In the genomic region with DNA sequence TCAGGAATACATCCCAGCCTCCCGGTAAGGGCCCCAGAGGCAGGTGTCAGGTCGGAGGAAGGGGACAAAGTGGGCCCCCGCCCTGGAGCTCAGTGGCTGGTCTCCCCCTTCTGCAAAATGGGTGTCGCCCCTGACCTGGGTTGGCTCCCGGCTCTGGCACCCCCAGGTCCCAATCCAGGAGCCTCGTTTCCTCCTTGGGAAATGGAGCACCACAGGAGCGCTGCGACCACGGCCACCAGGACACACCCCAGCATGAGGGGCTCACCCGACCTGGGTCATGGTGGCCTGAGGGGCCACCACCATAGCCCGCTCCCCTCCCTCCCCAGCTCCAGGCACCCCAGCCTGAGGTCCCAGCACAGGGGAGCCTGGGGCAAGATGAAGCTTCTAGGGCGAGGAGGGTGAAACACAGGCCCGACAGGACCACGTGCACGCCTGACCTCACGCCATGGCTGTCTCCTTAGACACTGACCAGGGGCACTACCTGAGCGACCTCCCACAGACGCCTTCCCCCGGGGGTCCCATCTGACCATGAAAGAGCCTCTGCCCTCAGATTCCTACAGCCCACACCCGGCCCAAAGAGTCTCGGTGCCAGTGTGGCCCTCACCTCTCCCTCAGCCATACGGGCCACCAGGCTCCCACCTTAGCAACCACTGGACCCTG, we compare ENCODE assay signal across 14 cellular contexts. TPM values are rescaled to one million over a fixed set of nuclear protein-coding genes. Genes with fewer than 3 reads are reported as not detected.
A peak's percentile ranks its signal among the peaks of the same experiment; 100 is the strongest.
DNase-seq lines count a peak whose midpoint lies in the region; ATAC-seq, FAIRE-seq and TF ChIP-seq lines count a peak whose summit lies in the region.
"Had no signal": no experiment of that assay in that cellular context is flagged by ENCODE, and none has a peak within 500 bp of the region (broad histone marks: within the 10 kb centered on the region; RNA-seq: fewer than 3 reads in every experiment).

No MANE protein-coding gene starts in this region.

- 84% methylated on average over 14 of the region's 22 CpGs for WGBS in A549 (ENCODE audit: missing lambda C conversion rate)
- whole genome bisulfite sequencing in gastroesophageal sphincter (ENCODE audit: low coverage in 1 of 2), 2 donors = 41% methylated on average over 4 of the region's 22 CpGs; no CpG with 5 or more reads in 1 of the 2 donors

- peak overlapping the region; percentile 78 for H3K27ac Mint-ChIP-seq in progenitor cell of endocrine pancreas
- no peak overlapping the region for H3K27ac Mint-ChIP-seq in CD8-positive, alpha-beta memory T cell
- H3K27ac Mint-ChIP-seq: activated naive CD4-positive, alpha-beta T cell treated with anti-CD3 and anti-CD28 coated beads for 36 hours had no signal

- no peaks in the 10 kb centered on the region for H3K27me3 Mint-ChIP-seq in progenitor cell of endocrine pancreas
- H3K27me3 Mint-ChIP-seq in CD8-positive, alpha-beta memory T cell = peaks cover 0 to 7% of the 10 kb centered on the region in 2 donors

- DNase-seq in A549 (ENCODE audit: low read depth in 1 of 2, low spot score in 1 of 2) = no peak
- DNase-seq in SJSA1 (ENCODE audit: low read depth in 1 of 2, low spot score in 2 of 2) = no peak
- DNase-seq in progenitor cell of endocrine pancreas (ENCODE audit: low spot score, unreplicated experiment) = no peak
- DNase-seq in CD8-positive, alpha-beta memory T cell = no peak
- no peak for DNase-seq in G401 (ENCODE audit: low spot score)
- DNase-seq in NCI-H1105 (lab: John Stamatoyannopoulos, UW) = no peak
- no peak for DNase-seq in GM12891 (ENCODE audit: insufficient read length, low spot score)
- DNase-seq: activated naive CD4-positive, alpha-beta T cell treated with anti-CD3 and anti-CD28 coated beads for 36 hours; DND-41; NCI-H1436 treated with DMSO at 0.1 percent for 48 hours; NCI-H748 treated with DMSO at 0.1 percent for 48 hours; stimulated activated CD4-positive, alpha-beta T cell treated with anti-CD3 and anti-CD28 coated beads, Interleukin-15, amount 100 ng/mL, for 24 hours had no signal

- H3K4me3 Mint-ChIP-seq in progenitor cell of endocrine pancreas (ENCODE audit: low read depth) = no peak overlapping the region
- no peak overlapping the region for H3K4me3 Mint-ChIP-seq in CD8-positive, alpha-beta memory T cell
- H3K4me3 Mint-ChIP-seq: activated naive CD4-positive, alpha-beta T cell treated with anti-CD3 and anti-CD28 coated beads for 36 hours had no signal

- H3K36me3 Mint-ChIP-seq in progenitor cell of endocrine pancreas (ENCODE audit: insufficient read depth) = peaks cover 6% of the 10 kb centered on the region
- H3K36me3 Mint-ChIP-seq in CD8-positive, alpha-beta memory T cell = no peaks in the 10 kb centered on the region

- in situ Hi-C loops in G401 (cut with HindIII; ENCODE audit: low sequenced_read_pairs) = no loop called here

- H3K4me1 ChIP-seq in A549 (peaks cover 41% of the 10 kb centered on the region), SJSA1 (replicated peaks) (peaks cover 44% of the 10 kb centered on the region), gastroesophageal sphincter (peaks cover 5 to 82% (median 44%) of the 10 kb centered on the region in 3 donors)
- no peaks in the 10 kb centered on the region for H3K4me1 ChIP-seq in CD8-positive, alpha-beta memory T cell (ENCODE audit: insufficient read depth, low read length)

- H3K27me3 ChIP-seq in SJSA1 (replicated peaks) (no peaks in the 10 kb centered on the region), gastroesophageal sphincter (no peaks in the 10 kb centered on the region)
- no peaks in the 10 kb centered on the region for H3K27me3 ChIP-seq in CD8-positive, alpha-beta memory T cell (ENCODE audit: insufficient read depth, low read length, poor library complexity, severe bottlenecking)

- ATAC-seq in A549 (no peak), gastroesophageal sphincter (no peak)

- CTCF ChIA-PET in A549 (lab: Yijun Ruan, JAX) = interaction anchor here (1.1 to 14.6 kb wide), 4 partner anchors 10 to 163 kb away, joined by 3 to 124 read pairs (median 64); no protein-coding TSS in a partner anchor
- CTCF ChIA-PET in CD8-positive, alpha-beta memory T cell (lab: Charles Lee) = no interaction called here

- TF ChIP-seq CTCF in A549 (IDR thresholded peaks at IDR 0.05) (no peak), gastroesophageal sphincter (IDR thresholded peaks at IDR 0.05) (no peak), progenitor cell of endocrine pancreas (IDR thresholded peaks at IDR 0.05; ENCODE audit: unreplicated experiment) (no peak)

- TF ChIP-seq RAD21 in A549 (conservative IDR thresholded peaks at IDR 0.05 in 1 of 2, IDR thresholded peaks at IDR 0.05 in 1 of 2) = no peak

- peaks cover 7% of the 10 kb centered on the region for H3K4me1 Mint-ChIP-seq in progenitor cell of endocrine pancreas (ENCODE audit: low read depth)
- peaks cover 4 to 7% (median 5%) of the 10 kb centered on the region in 3 donors for H3K4me1 Mint-ChIP-seq in CD8-positive, alpha-beta memory T cell

- FAIRE-seq in A549 (lab: Jason Lieb, UNC) = no peak
- no peak for FAIRE-seq in GM12891 (lab: Jason Lieb, UNC)

- POLR2A ChIA-PET in A549 (lab: Yijun Ruan, JAX) = interaction anchor here (0.9 kb wide), 1 partner anchor 11 kb away, joined by 3 read pairs; no protein-coding TSS in a partner anchor
- POLR2A ChIA-PET in CD8-positive, alpha-beta memory T cell (lab: Charles Lee) = interaction anchor here (1.0 kb wide), 1 partner anchor 141 kb away, joined by 3 read pairs; no protein-coding TSS in a partner anchor

- TF ChIP-seq POLR2A in A549 (IDR thresholded peaks at IDR 0.05; ENCODE audit: low read length) = no peak
- TF ChIP-seq POLR2A in gastroesophageal sphincter (IDR thresholded peaks at IDR 0.05) = no peak
- TF ChIP-seq POLR2A in GM12891 (IDR thresholded peaks at IDR 0.05; ENCODE audit: low read depth, low read length) = no peak

- no peaks in the 10 kb centered on the region for H3K9me3 ChIP-seq in A549
- H3K9me3 ChIP-seq in SJSA1 (replicated peaks) = no peaks in the 10 kb centered on the region
- H3K9me3 ChIP-seq in gastroesophageal sphincter = no peaks in the 10 kb centered on the region
- no peaks in the 10 kb centered on the region for H3K9me3 ChIP-seq in CD8-positive, alpha-beta memory T cell (ENCODE audit: low read length)

- H3K4me2 ChIP-seq in A549 = peak overlapping the region; percentile 41; the same call in 1 of the 3 replicates

- no peak overlapping the region for H3K4me3 ChIP-seq in A549
- no peak overlapping the region for H3K4me3 ChIP-seq in SJSA1
- no peak overlapping the region for H3K4me3 ChIP-seq in gastroesophageal sphincter
- H3K4me3 ChIP-seq in CD8-positive, alpha-beta memory T cell (ENCODE audit: low read length) = no peak overlapping the region

- peak overlapping the region; percentile 48 to 84; a peak in 4 of 6 replicates for H3K27ac ChIP-seq in A549
- H3K27ac ChIP-seq in SJSA1 = 0 out of 2 replicates have a peak overlapping the region, but pooled peaks have one; percentile 6
- H3K27ac ChIP-seq in gastroesophageal sphincter = peak overlapping the region; percentile 18 to 91 (median 86)
- H3K27ac ChIP-seq in CD8-positive, alpha-beta memory T cell (ENCODE audit: low read depth, low read length) = no peak overlapping the region

- TF ChIP-seq EP300 in A549 (IDR thresholded peaks at IDR 0.05) (no peak), gastroesophageal sphincter (IDR thresholded peaks at IDR 0.05) (no peak)

- peaks cover 99% of the 10 kb centered on the region for H3K36me3 ChIP-seq in SJSA1
- H3K36me3 ChIP-seq in gastroesophageal sphincter = peaks cover 0 to 51% of the 10 kb centered on the region in 2 donors
- no peaks in the 10 kb centered on the region for H3K36me3 ChIP-seq in CD8-positive, alpha-beta memory T cell (ENCODE audit: insufficient read depth, low read length)

- no peaks in the 10 kb centered on the region for H3K9me3 Mint-ChIP-seq in progenitor cell of endocrine pancreas (ENCODE audit: low read depth)
- no peaks in the 10 kb centered on the region for H3K9me3 Mint-ChIP-seq in CD8-positive, alpha-beta memory T cell
- H3K9me3 Mint-ChIP-seq: activated naive CD4-positive, alpha-beta T cell treated with anti-CD3 and anti-CD28 coated beads for 36 hours had no signal

RNA-seq across cellular contexts. Expression of a gene that starts 11.8 kb away (rescaled TPM):
- 8.3 and 10.2 TPM in 2 replicates for polyA plus RNA-seq in A549 (2011; rRNA removed)
- polyA plus RNA-seq in A549 (2012; cell fraction: cytosol; rRNA removed) = 35.4 and 50.7 TPM in 2 replicates
- 81.8 and 122 TPM in 2 replicates for polyA plus RNA-seq in A549 (2012; cell fraction: nucleus; rRNA removed)
- polyA plus RNA-seq in A549 (2017; fragmentation: RNase III; extraction: RNeasy Plus Mini Kit Qiagen cat#74134 plus additional on column Dnase treatment) = 34.2 to 35.9 TPM (median 35.8 TPM) in 3 replicates
- polyA minus RNA-seq in A549 (2011; rRNA and poly(A)+ RNA removed) = 12.3 and 12.9 TPM in 2 replicates
- 86.6 and 93.5 TPM in 2 replicates for total RNA-seq in SJSA1 (2014; rRNA removed; shearing (Covaris generic))
- total RNA-seq in gastroesophageal sphincter = 10 to 100 TPM; 34.6 to 63.7 (median 37.0) TPM
- total RNA-seq in progenitor cell of endocrine pancreas = 74.8 and 75.1 TPM in 2 replicates
- under 1 TPM; 0.88 to 0.95 TPM for total RNA-seq in CD8-positive, alpha-beta memory T cell
- polyA plus RNA-seq in CD8-positive, alpha-beta memory T cell = not detected
- 122 and 124 TPM in 2 replicates for total RNA-seq in G401 (2014; rRNA removed; shearing (Covaris generic))
- 13.4 TPM for polyA plus RNA-seq in GM12891 (2012; ENCODE audit: low read depth, missing spikeins)
- total RNA-seq: T-helper 1 cell treated with Interleukin-12 subunit alpha and Interleukin-12 subunit beta and Interleukin-4 antibody, amounts not matched to agents 30 ng/mL and 1 ng/mL, for 36 hours had no signal

RNA-seq across cellular contexts. Expression of a gene that starts 20.8 kb away (rescaled TPM):
- polyA plus RNA-seq in A549 (2011; rRNA removed) (not detected in 2 replicates), A549 (2017; fragmentation: RNase III; extraction: RNeasy Plus Mini Kit Qiagen cat#74134 plus additional on column Dnase treatment) (not detected in 3 replicates)
- polyA plus RNA-seq in A549 (2012; cell fraction: cytosol; rRNA removed) = not detected in 2 replicates
- 0.06 TPM in 1 of 2 replicates, not detected in the other for polyA plus RNA-seq in A549 (2012; cell fraction: nucleus; rRNA removed)
- not detected in 2 replicates for polyA minus RNA-seq in A549 (2011; rRNA and poly(A)+ RNA removed)
- not detected in 2 replicates for total RNA-seq in SJSA1 (2014; rRNA removed; shearing (Covaris generic))
- total RNA-seq in gastroesophageal sphincter (not detected), progenitor cell of endocrine pancreas (not detected in 2 replicates)
- not detected for total RNA-seq in CD8-positive, alpha-beta memory T cell
- polyA plus RNA-seq in CD8-positive, alpha-beta memory T cell = not detected
- not detected in 2 replicates for total RNA-seq in G401 (2014; rRNA removed; shearing (Covaris generic))
- not detected for polyA plus RNA-seq in GM12891 (2012; ENCODE audit: low read depth, missing spikeins)
- total RNA-seq: activated naive CD4-positive, alpha-beta T cell treated with anti-CD3 and anti-CD28 coated beads for 36 hours; T-helper 1 cell treated with Interleukin-12 subunit alpha and Interleukin-12 subunit beta and Interleukin-4 antibody, amounts not matched to agents 30 ng/mL and 1 ng/mL, for 36 hours had no signal

RNA-seq across cellular contexts. Expression of a gene that starts 32.6 kb away (rescaled TPM):
- polyA plus RNA-seq in A549 (2011; rRNA removed) = not detected in 2 replicates
- not detected in 2 replicates for polyA plus RNA-seq in A549 (2012; cell fraction: cytosol; rRNA removed)
- not detected in 2 replicates for polyA plus RNA-seq in A549 (2012; cell fraction: nucleus; rRNA removed)
- polyA plus RNA-seq in A549 (2017; fragmentation: RNase III; extraction: RNeasy Plus Mini Kit Qiagen cat#74134 plus additional on column Dnase treatment) = not detected in 3 replicates
- not detected in 2 replicates for polyA minus RNA-seq in A549 (2011; rRNA and poly(A)+ RNA removed)
- total RNA-seq in SJSA1 (2014; rRNA removed; shearing (Covaris generic)) = not detected in 2 replicates
- total RNA-seq in gastroesophageal sphincter = not detected
- 1.1 TPM in 1 of 2 replicates, not detected in the other for total RNA-seq in progenitor cell of endocrine pancreas
- total RNA-seq in CD8-positive, alpha-beta memory T cell = not detected
- not detected for polyA plus RNA-seq in CD8-positive, alpha-beta memory T cell
- not detected in 2 replicates for total RNA-seq in G401 (2014; rRNA removed; shearing (Covaris generic))
- not detected for polyA plus RNA-seq in GM12891 (2012; ENCODE audit: low read depth, missing spikeins)
- total RNA-seq: activated naive CD4-positive, alpha-beta T cell treated with anti-CD3 and anti-CD28 coated beads for 36 hours; T-helper 1 cell treated with Interleukin-12 subunit alpha and Interleukin-12 subunit beta and Interleukin-4 antibody, amounts not matched to agents 30 ng/mL and 1 ng/mL, for 36 hours had no signal

Comparison
In these comparisons a context has a peak if more than half of its experiments do, and no peak if none do; other contexts are left out.
1. RNA of a gene that starts 11.8 kb away (total RNA-seq): 122 to 124 TPM in G401, 86.6 to 93.5 TPM in SJSA1, 74.8 to 75.1 TPM in progenitor cell of endocrine pancreas and 34.6 to 63.7 TPM in gastroesophageal sphincter; 0.88 to 0.95 TPM in CD8-positive, alpha-beta memory T cell; every median in the first group is over 10 times any median in the second.